In the genomic region with DNA sequence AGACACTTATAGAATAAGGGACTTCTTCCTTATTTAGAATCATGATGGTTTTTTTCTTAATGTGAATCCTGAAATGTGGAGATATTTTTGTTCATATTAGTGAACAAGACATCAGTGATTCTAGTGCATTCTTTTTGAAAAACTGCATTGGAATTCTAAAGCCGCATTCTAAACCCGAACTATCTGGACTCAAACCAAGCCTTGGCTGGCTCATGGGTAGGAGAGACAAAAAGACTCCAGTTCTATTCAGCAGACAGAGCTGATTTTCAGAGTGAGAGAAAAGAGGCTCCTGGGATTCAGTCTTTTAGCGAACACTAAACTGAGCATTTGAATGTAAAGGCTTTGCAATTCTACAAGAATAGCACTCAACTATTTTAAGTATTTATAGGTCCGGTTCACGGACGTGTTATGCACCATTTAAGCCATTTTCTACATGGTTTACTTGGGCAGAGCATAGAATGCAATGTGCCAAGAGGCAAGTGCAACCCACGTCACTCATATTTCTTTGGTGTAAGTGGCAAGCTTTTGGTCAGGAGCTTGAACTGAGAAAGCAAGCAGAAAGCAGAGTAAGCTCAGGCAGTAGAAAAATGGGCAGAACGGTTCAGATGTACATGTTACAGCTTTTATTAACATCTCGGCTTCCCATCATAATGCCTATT, we compare ENCODE assay signal across 24 cellular contexts.
DNase-seq lines count a peak whose midpoint lies in the region; ATAC-seq and TF ChIP-seq lines count a peak whose summit lies in the region.
"Had no signal": no experiment of that assay in that cellular context is flagged by ENCODE, and none has a peak within 500 bp of the region (broad histone marks: within the 10 kb centered on the region; RNA-seq: fewer than 3 reads in every experiment).

No MANE protein-coding gene starts in this region.

- DNase-seq in astrocyte of the hippocampus (ENCODE audit: low read depth, low spot score), result peak; percentile 81
- peak; percentile 20 for DNase-seq in fibroblast of pulmonary artery (ENCODE audit: low read depth)
- DNase-seq in aorta, result no peak
- no peak for DNase-seq in DMS114 treated with DMSO at 0.1 percent for 48 hours (lab: John Stamatoyannopoulos, UW; ENCODE audit: unreplicated experiment)
- no peak for DNase-seq in upper lobe of left lung
- DNase-seq in NCI-H774 (lab: John Stamatoyannopoulos, UW), result no peak
- DNase-seq: activated CD4-positive, alpha-beta T cell treated with anti-CD3 and anti-CD28 coated beads, Interleukin-2, amount 10 ng/mL, durations not matched to agents 7 days and 5 days; AML-193; CD8-positive, alpha-beta T cell; dermis blood vessel endothelial cell; DMS 273 treated with DMSO at 0.1 percent for 48 hours; H7; heart right ventricle; Kasumi-1; NCI-H187; NCI-H345; stimulated activated naive CD4-positive, alpha-beta T cell treated with Interleukin-2 at 50 U/mL for 16 hours; trophoblast cell had no signal

- WGBS in aorta, 2 donors, result 4 to 7% methylated on average over 9 of the region's 9 CpGs
- WGBS in upper lobe of left lung, 2 donors, result 63 to 81% methylated on average over 9 of the region's 9 CpGs

- TF ChIP-seq EP300 in upper lobe of left lung (IDR thresholded peaks at IDR 0.05), result no peak

- H3K27ac ChIP-seq in aorta (ENCODE audit: low read depth in 1 of 2, low read length in 2 of 2) (peak overlapping the region; percentile 12 to 59), upper lobe of left lung (no peak overlapping the region)
- H3K27ac ChIP-seq: heart right ventricle, parathyroid adenoma, VCaP had no signal

- ATAC-seq in aorta (ENCODE audit: low FRiP score), result no peak
- ATAC-seq in upper lobe of left lung (ENCODE audit: low FRiP score in 2 of 2), result no peak
- ATAC-seq: CD8-positive, alpha-beta T cell; heart right ventricle; left lobe of liver; natural killer cell treated with Interleukin-12 subunit alpha and Interleukin-12 subunit beta and Interleukin-15 and Interleukin-18, amount 100 ng/mL, for 72 hours; sciatic nerve had no signal

- TF ChIP-seq POLR2A in upper lobe of left lung (IDR thresholded peaks at IDR 0.05), result no peak

- no peak overlapping the region for H3K4me3 ChIP-seq in fibroblast of pulmonary artery (replicated peaks; ENCODE audit: low read depth, low read length)
- no peak overlapping the region for H3K4me3 ChIP-seq in neuron (ENCODE audit: low read length)
- H3K4me3 ChIP-seq in aorta (ENCODE audit: low read length in 2 of 2), result no peak overlapping the region
- peak overlapping the region in 2 of 4 donors; percentile 22 to 36 for H3K4me3 ChIP-seq in upper lobe of left lung
- H3K4me3 ChIP-seq: heart right ventricle had no signal

- intact Hi-C loops in aorta (cut with DNase I), result no loop called here

- H3K9me3 ChIP-seq in neuron (ENCODE audit: low read length) (no peaks in the 10 kb centered on the region), aorta (ENCODE audit: control insufficient read depth, low read length) (no peaks in the 10 kb centered on the region), upper lobe of left lung (no peaks in the 10 kb centered on the region)
- H3K9me3 ChIP-seq: heart right ventricle had no signal

- no peak for TF ChIP-seq CTCF in fibroblast of pulmonary artery (IDR thresholded peaks at IDR 0.05; ENCODE audit: low read length, missing control alignments)
- TF ChIP-seq CTCF in upper lobe of left lung (IDR thresholded peaks at IDR 0.05), result no peak

- H3K36me3 ChIP-seq in neuron (ENCODE audit: insufficient read depth, low read length) (no peaks in the 10 kb centered on the region), aorta (ENCODE audit: control insufficient read depth in 1 of 2, insufficient read depth in 2 of 2, low read length in 1 of 2) (peaks cover 0 to 1% of the 10 kb centered on the region in 2 donors), upper lobe of left lung (peaks cover 4 to 62% (median 32%) of the 10 kb centered on the region in 4 donors)

- peak overlapping the region; percentile 9 for H2AFZ ChIP-seq in neuron (ENCODE audit: low read depth, low read length)
- H2AFZ ChIP-seq: parathyroid adenoma had no signal

- H3K27me3 ChIP-seq in neuron (ENCODE audit: insufficient read depth, low read length) (no peaks in the 10 kb centered on the region), aorta (ENCODE audit: control insufficient read depth in 1 of 2, insufficient read depth in 2 of 2, low read length in 1 of 2) (no peaks in the 10 kb centered on the region), upper lobe of left lung (no peaks in the 10 kb centered on the region)
- H3K27me3 ChIP-seq: heart right ventricle had no signal

- H3K4me1 ChIP-seq in neuron (ENCODE audit: insufficient read depth, low read length) (peaks cover 7% of the 10 kb centered on the region), aorta (ENCODE audit: control insufficient read depth in 1 of 2, insufficient read depth in 2 of 2, low read length in 2 of 2) (no peaks in the 10 kb centered on the region), upper lobe of left lung (peaks cover 0 to 17% (median 3%) of the 10 kb centered on the region in 4 donors)
- H3K4me1 ChIP-seq: heart right ventricle, parathyroid adenoma had no signal

Comparison
In these comparisons a context has a peak if more than half of its experiments do, and no peak if none do; other contexts are left out.
1. DNase-seq: peak in astrocyte of the hippocampus (single experiment) and fibroblast of pulmonary artery (single experiment); none in aorta (0 of 2), DMS114 treated with DMSO at 0.1 percent for 48 hours (single experiment), upper lobe of left lung (0 of 2) and NCI-H774 (single experiment).
2. H3K27ac ChIP-seq: peak in aorta (2 of 2); none in upper lobe of left lung (0 of 4).